ENCODE assay signal across 1 cellular context in genomic region chr19:55679343-55680257, GRCh38.
TF ChIP-seq lines count a peak whose summit lies in the region.

No MANE protein-coding gene starts in this region.

TF ChIP-seq in HCT116, 20 proteins besides CTCF, POLR2A, EP300 and RAD21:
- TF ChIP-seq ZNF274 (IDR thresholded peaks at IDR 0.05; ENCODE audit: low read depth, low read length), result no peak
- TF ChIP-seq SRF (IDR thresholded peaks at IDR 0.05; ENCODE audit: low read depth), result no peak
- TF ChIP-seq, protein P1, sequence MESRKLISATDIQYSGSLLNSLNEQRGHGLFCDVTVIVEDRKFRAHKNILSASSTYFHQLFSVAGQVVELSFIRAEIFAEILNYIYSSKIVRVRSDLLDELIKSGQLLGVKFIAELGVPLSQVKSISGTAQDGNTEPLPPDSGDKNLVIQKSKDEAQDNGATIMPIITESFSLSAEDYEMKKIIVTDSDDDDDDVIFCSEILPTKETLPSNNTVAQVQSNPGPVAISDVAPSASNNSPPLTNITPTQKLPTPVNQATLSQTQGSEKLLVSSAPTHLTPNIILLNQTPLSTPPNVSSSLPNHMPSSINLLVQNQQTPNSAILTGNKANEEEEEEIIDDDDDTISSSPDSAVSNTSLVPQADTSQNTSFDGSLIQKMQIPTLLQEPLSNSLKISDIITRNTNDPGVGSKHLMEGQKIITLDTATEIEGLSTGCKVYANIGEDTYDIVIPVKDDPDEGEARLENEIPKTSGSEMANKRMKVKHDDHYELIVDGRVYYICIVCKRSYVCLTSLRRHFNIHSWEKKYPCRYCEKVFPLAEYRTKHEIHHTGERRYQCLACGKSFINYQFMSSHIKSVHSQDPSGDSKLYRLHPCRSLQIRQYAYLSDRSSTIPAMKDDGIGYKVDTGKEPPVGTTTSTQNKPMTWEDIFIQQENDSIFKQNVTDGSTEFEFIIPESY (IDR thresholded peaks at IDR 0.05; ENCODE audit: extremely low read depth, insufficient replicate concordance, low read length), result no peak
- TF ChIP-seq POLR2AphosphoS5 (IDR thresholded peaks at IDR 0.05; ENCODE audit: low read depth, low read length), result no peak
- TF ChIP-seq CEBPB (IDR thresholded peaks at IDR 0.05; ENCODE audit: low read depth), result no peak
- TF ChIP-seq TCF7L2 (IDR thresholded peaks at IDR 0.05; ENCODE audit: borderline replicate concordance, extremely low read depth, insufficient read depth, insufficient read length), result no peak
- TF ChIP-seq, protein P2, sequence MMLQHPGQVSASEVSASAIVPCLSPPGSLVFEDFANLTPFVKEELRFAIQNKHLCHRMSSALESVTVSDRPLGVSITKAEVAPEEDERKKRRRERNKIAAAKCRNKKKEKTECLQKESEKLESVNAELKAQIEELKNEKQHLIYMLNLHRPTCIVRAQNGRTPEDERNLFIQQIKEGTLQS (IDR thresholded peaks at IDR 0.05), result no peak
- TF ChIP-seq SIN3A (IDR thresholded peaks at IDR 0.05; ENCODE audit: low read depth), result no peak
- no peak for TF ChIP-seq JUND (IDR thresholded peaks at IDR 0.05)
- no peak for TF ChIP-seq FOSL1 (IDR thresholded peaks at IDR 0.05; ENCODE audit: low read depth)
- TF ChIP-seq ZFX (IDR thresholded peaks at IDR 0.05), result no peak
